ENCODE assay signal across 1 cellular context in genomic region chr10:90658791-90659190, GRCh38.
TF ChIP-seq lines count a peak whose summit lies in the region.

No MANE protein-coding gene starts in this region.

TF ChIP-seq in WTC11, 78 proteins besides CTCF, POLR2A, EP300 and RAD21 (continued from another document):
- no peak for TF ChIP-seq PRDM15 (CRISPR knock-in tag; IDR thresholded peaks at IDR 0.05)
- no peak for TF ChIP-seq SMAD3 (CRISPR knock-in tag; IDR thresholded peaks at IDR 0.05; ENCODE audit: borderline replicate concordance)
- no peak for TF ChIP-seq E2F5 (CRISPR knock-in tag; IDR thresholded peaks at IDR 0.05)
- TF ChIP-seq ETV6 (CRISPR knock-in tag; IDR thresholded peaks at IDR 0.05) = no peak
- no peak for TF ChIP-seq GABPB1 (CRISPR knock-in tag; IDR thresholded peaks at IDR 0.05)
- no peak for TF ChIP-seq ZMAT4 (CRISPR knock-in tag; IDR thresholded peaks at IDR 0.05)
TF ChIP-seq in WTC11: peak in this region for 0.
